Comparison of ENCODE assay signal across 7 cellular contexts in the genomic region with DNA sequence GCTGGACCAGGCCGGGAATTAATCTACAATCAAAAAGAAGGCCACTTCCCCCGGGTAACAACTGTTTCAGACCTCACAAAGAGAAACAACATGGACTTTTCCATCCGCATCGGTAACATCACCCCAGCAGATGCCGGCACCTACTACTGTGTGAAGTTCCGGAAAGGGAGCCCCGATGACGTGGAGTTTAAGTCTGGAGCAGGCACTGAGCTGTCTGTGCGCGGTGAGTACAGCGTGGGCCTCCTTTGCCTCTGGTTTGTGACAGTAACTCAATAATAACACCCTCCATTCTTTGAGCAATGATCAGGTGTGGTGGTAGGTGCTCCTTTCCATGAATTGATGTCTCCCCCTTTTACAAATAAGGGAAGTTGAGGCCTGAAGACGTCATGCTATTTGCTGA. TPM values are rescaled to one million over a fixed set of nuclear protein-coding genes. Genes with fewer than 3 reads are reported as not detected.
"Had no signal": no experiment of that assay in that cellular context is flagged by ENCODE, and none has a peak within 500 bp of the region (broad histone marks: within the 10 kb centered on the region; RNA-seq: fewer than 3 reads in every experiment).

No MANE protein-coding gene starts in this region.

RNA-seq across cellular contexts. Expression of a gene that starts 20.0 kb away (rescaled TPM):
- total RNA-seq: activated CD4-positive, alpha-beta memory T cell treated with anti-CD3 and anti-CD28 coated beads for 36 hours; activated CD4-positive, alpha-beta memory T cell treated with anti-CD3 and anti-CD28 coated beads, Interleukin-2, amount 10 ng/mL, durations not matched to agents 7 days and 5 days; activated CD4-positive, alpha-beta T cell treated with anti-CD3 and anti-CD28 coated beads, Interleukin-2, amount 10 ng/mL, durations not matched to agents 7 days and 5 days; activated CD8-positive, alpha-beta memory T cell treated with anti-CD3 and anti-CD28 coated beads, Interleukin-2, amount 10 ng/mL, durations not matched to agents 7 days and 5 days; activated CD8-positive, alpha-beta T cell treated with anti-CD3 and anti-CD28 coated beads, Interleukin-2, amount 10 ng/mL, durations not matched to agents 7 days and 5 days; T-helper 1 cell treated with Interleukin-12 subunit alpha and Interleukin-12 subunit beta and Interleukin-4 antibody, amounts not matched to agents 30 ng/mL and 1 ng/mL, for 36 hours; T-helper 2 cell treated with Interferon-gamma antibody and Interleukin-4, amounts not matched to agents 100 ng/mL and 5 ng/mL, for 36 hours had no signal
